Comparison of ENCODE assay signal across 19 cellular contexts in the genomic region with DNA sequence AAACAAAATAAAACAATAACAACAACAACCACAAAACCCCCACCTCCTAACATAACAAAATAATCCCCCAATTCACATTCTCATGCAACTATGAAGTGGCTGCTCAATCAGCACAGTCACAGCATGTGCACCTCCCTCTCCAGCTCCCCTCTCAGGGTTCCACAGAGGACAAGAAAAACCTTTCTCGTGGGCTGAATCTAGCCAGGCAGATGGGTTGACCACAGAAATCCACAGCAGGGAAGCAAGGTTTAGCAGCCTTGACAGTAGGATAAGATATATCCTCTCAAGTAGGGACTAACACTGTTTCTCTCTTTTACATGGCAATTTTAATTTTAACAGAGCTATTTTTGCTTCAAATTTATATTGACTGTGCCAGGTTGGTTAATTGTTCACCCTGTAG.
DNase-seq lines count a peak whose midpoint lies in the region; ATAC-seq, FAIRE-seq and TF ChIP-seq lines count a peak whose summit lies in the region.
"Had no signal": no experiment of that assay in that cellular context is flagged by ENCODE, and none has a peak within 500 bp of the region (broad histone marks: within the 10 kb centered on the region; RNA-seq: fewer than 3 reads in every experiment).

No MANE protein-coding gene starts in this region.

- no peak for FAIRE-seq in astrocyte (lab: Jason Lieb, UNC)

- H3K36me3 Mint-ChIP-seq in astrocyte (ENCODE audit: low read depth, unreplicated experiment): no peaks in the 10 kb centered on the region

- H3K18ac ChIP-seq in IMR-90 (ENCODE audit: low read depth, low read length): peak overlapping the region; percentile 81; the same call in 1 of the 2 replicates

- peak overlapping the region; percentile 73; the same call in 2 of the 3 replicates for H2BK15ac ChIP-seq in IMR-90 (ENCODE audit: low read depth, low read length)

- intact Hi-C loops in IMR-90 (cut with micrococcal nuclease): loop anchor here (2.0 to 10.0 kb wide), 2 partner anchors 77 to 191 kb away; no protein-coding TSS in a partner anchor

- H3K79me2 ChIP-seq in DND-41 (ENCODE audit: insufficient read depth, low read length): no peaks in the 10 kb centered on the region
- H3K79me2 ChIP-seq in astrocyte (ENCODE audit: insufficient read depth, low read length): no peaks in the 10 kb centered on the region

- H3K27me3 ChIP-seq in DND-41 (ENCODE audit: insufficient read depth, low read length, poor library complexity) (no peaks in the 10 kb centered on the region), IMR-90 (ENCODE audit: control insufficient read depth, insufficient read depth, low read length) (no peaks in the 10 kb centered on the region), astrocyte (ENCODE audit: insufficient read depth, low read length) (no peaks in the 10 kb centered on the region)
- H3K27me3 ChIP-seq: MG63 had no signal

- H4K5ac ChIP-seq in IMR-90 (ENCODE audit: low read depth, low read length): peak overlapping the region; percentile 86; the same call in 1 of the 2 replicates

- in situ Hi-C loops in IMR-90 (cut with MboI; ENCODE audit: low sequenced_read_pairs): no loop called here

- H3K36me3 ChIP-seq in DND-41 (ENCODE audit: insufficient read depth, low read length) (peaks cover 3% of the 10 kb centered on the region; the same call in 1 of the 2 replicates), IMR-90 (ENCODE audit: control insufficient read depth, insufficient read depth, low read length) (no peaks in the 10 kb centered on the region), astrocyte (ENCODE audit: insufficient read depth, low read length) (no peaks in the 10 kb centered on the region)
- H3K36me3 ChIP-seq: MG63 had no signal

- H3K9me1 ChIP-seq in IMR-90 (ENCODE audit: insufficient read depth, low read length): peaks cover 4% of the 10 kb centered on the region; the same call in 1 of the 2 replicates

- H2AK9ac ChIP-seq in IMR-90 (replicated peaks; ENCODE audit: low read depth, low read length, poor library complexity): no peak overlapping the region

- peaks cover 0 to 5% of the 10 kb centered on the region in 2 experiments; a peak in 1 of 4 replicates for H3K79me1 ChIP-seq in IMR-90 (ENCODE audit: low read depth in 1 of 2, low read length in 2 of 2)

- H3K4me1 ChIP-seq in DND-41 (ENCODE audit: insufficient read depth, low read length) (no peaks in the 10 kb centered on the region), IMR-90 (ENCODE audit: control insufficient read depth, insufficient read depth, low read length) (peaks cover 12% of the 10 kb centered on the region), astrocyte (ENCODE audit: insufficient read depth, low read length) (peaks cover 25% of the 10 kb centered on the region)

- H4K8ac ChIP-seq in IMR-90 (ENCODE audit: low read depth in 2 of 2, low read length in 2 of 2): no peak overlapping the region

- H3K9me3 ChIP-seq in DND-41 (ENCODE audit: insufficient read depth, low read length, severe bottlenecking): no peaks in the 10 kb centered on the region
- no peaks in the 10 kb centered on the region for H3K9me3 ChIP-seq in IMR-90 (ENCODE audit: control insufficient read depth, insufficient read depth, low read length)
- H3K9me3 ChIP-seq in astrocyte (ENCODE audit: insufficient read depth, low read depth, low read length): no peaks in the 10 kb centered on the region
- H3K9me3 ChIP-seq: MG63 had no signal

- H3K9me3 Mint-ChIP-seq in astrocyte (ENCODE audit: unreplicated experiment): no peaks in the 10 kb centered on the region

- peak overlapping the region; percentile 38 for H2BK5ac ChIP-seq in IMR-90 (ENCODE audit: low read depth, low read length, poor library complexity, severe bottlenecking)

- CTCF ChIA-PET in IMR-90 (lab: Yijun Ruan, JAX): no interaction called here

- H3K56ac ChIP-seq in IMR-90 (ENCODE audit: extremely low read depth, insufficient read depth, low read length): no peak overlapping the region

- H2AFZ ChIP-seq in DND-41 (ENCODE audit: low read depth, low read length) (no peak overlapping the region), IMR-90 (replicated peaks; ENCODE audit: low read length, poor library complexity) (no peak overlapping the region), astrocyte (ENCODE audit: low read depth, low read length) (no peak overlapping the region)

- H3K9ac ChIP-seq in DND-41 (ENCODE audit: low read depth, low read length): no peak overlapping the region
- no peak overlapping the region for H3K9ac ChIP-seq in IMR-90 (ENCODE audit: low read depth, low read length)
- H3K9ac ChIP-seq in astrocyte (ENCODE audit: low read length): peak overlapping the region; percentile 17

- H2BK120ac ChIP-seq in IMR-90 (ENCODE audit: low read depth, low read length): no peak overlapping the region; the same call in 1 of the 2 replicates

- no peaks in the 10 kb centered on the region for H3K27me3 Mint-ChIP-seq in astrocyte (ENCODE audit: low read depth, unreplicated experiment)
- H3K27me3 Mint-ChIP-seq: CD4-positive, CD25-positive, alpha-beta regulatory T cell had no signal

- no peak overlapping the region for H3K4me2 ChIP-seq in DND-41 (ENCODE audit: insufficient read depth, low read length)
- H3K4me2 ChIP-seq in IMR-90 (ENCODE audit: low read depth, low read length): no peak overlapping the region
- H3K4me2 ChIP-seq in astrocyte (ENCODE audit: low read length): no peak overlapping the region

- H4K20me1 ChIP-seq in DND-41 (ENCODE audit: insufficient read depth, low read length): no peaks in the 10 kb centered on the region
- H4K20me1 ChIP-seq in IMR-90 (ENCODE audit: insufficient read depth, low read length): no peaks in the 10 kb centered on the region
- H4K20me1 ChIP-seq in astrocyte (ENCODE audit: insufficient read depth, low read length): no peaks in the 10 kb centered on the region

- no peak for TF ChIP-seq RAD21 in IMR-90 (IDR thresholded peaks at IDR 0.05; ENCODE audit: low read length)

- POLR2A ChIA-PET in IMR-90 (lab: Charles Lee; ENCODE audit: unreplicated experiment): no interaction called here

- H3K4me3 Mint-ChIP-seq in astrocyte (ENCODE audit: unreplicated experiment): no peak overlapping the region
- H3K4me3 Mint-ChIP-seq: CD4-positive, CD25-positive, alpha-beta regulatory T cell had no signal

- H3K14ac ChIP-seq in IMR-90 (replicated peaks; ENCODE audit: low read depth, low read length): no peak overlapping the region

- peak overlapping the region; percentile 75 for H4K91ac ChIP-seq in IMR-90 (ENCODE audit: insufficient read depth, low read depth, low read length)

- ATAC-seq in DND-41 (ENCODE audit: insufficient read depth, low read depth) (peak; percentile 68), IMR-90 (ENCODE audit: low read depth) (no peak)
- ATAC-seq: Panc1 had no signal

- TF ChIP-seq POLR2A in IMR-90 (IDR thresholded peaks at IDR 0.05; ENCODE audit: low read depth, low read length): no peak

- DNase-seq in DND-41: peak; percentile 9
- DNase-seq in IMR-90: no peak
- DNase-seq in astrocyte (ENCODE audit: low read depth): peak; percentile 59
- peak; percentile 72 for DNase-seq in myocyte (ENCODE audit: low read depth)
- DNase-seq in inferior parietal cortex (ENCODE audit: extremely low spot score): no peak
- DNase-seq in NCI-H446 treated with DMSO at 0.1 percent for 48 hours (lab: John Stamatoyannopoulos, UW): no peak
- DNase-seq in NCI-H510A treated with DMSO at 0.1 percent for 48 hours (lab: John Stamatoyannopoulos, UW): no peak
- DNase-seq: CD4-positive, CD25-positive, alpha-beta regulatory T cell; HCEC 1CT; Kasumi-1; MG63; NCI-H1417; NCI-H1694 treated with DMSO at 0.1 percent for 48 hours; NCI-H2081 treated with DMSO at 0.1 percent for 48 hours; NCI-H2171 treated with DMSO at 0.1 percent for 48 hours; NCI-H446; NK-92 treated with Interleukin-12 subunit alpha and Interleukin-12 subunit beta, amount 100 ng/mL, for 24 hours; Right ventricle myocardium superior had no signal

- H2AK5ac ChIP-seq in IMR-90 (ENCODE audit: low read depth, low read length): no peak overlapping the region

- peak overlapping the region; percentile 95 for H3K27ac Mint-ChIP-seq in astrocyte (ENCODE audit: unreplicated experiment)

- dilution Hi-C loops in IMR-90 (cut with HindIII; ENCODE audit: low sequenced_read_pairs, unreplicated experiment): no loop called here

- H2BK20ac ChIP-seq in IMR-90 (ENCODE audit: low read depth, low read length): peak overlapping the region; percentile 65

- no peak overlapping the region for H3K27ac ChIP-seq in DND-41 (ENCODE audit: low read length)
- no peak overlapping the region for H3K27ac ChIP-seq in IMR-90 (ENCODE audit: insufficient read depth, low read length)
- peak overlapping the region; percentile 94 for H3K27ac ChIP-seq in astrocyte (ENCODE audit: low read depth, low read length)

- peaks cover 25% of the 10 kb centered on the region for H3K4me1 Mint-ChIP-seq in astrocyte (ENCODE audit: low read depth, unreplicated experiment)

- no peak overlapping the region for H3K23ac ChIP-seq in IMR-90 (ENCODE audit: low read depth, low read length)

- H3K4ac ChIP-seq in IMR-90 (ENCODE audit: low read depth, low read length): 0 out of 2 replicates have a peak overlapping the region, but pooled peaks have one; percentile 19

- WGBS in IMR-90 (ENCODE audit: extremely low coverage in 2 of 2, insufficient read length in 1 of 2), 2 experiments: no CpG with 5 or more reads among the region's 1 CpG

- no peak for TF ChIP-seq CTCF in DND-41 (IDR thresholded peaks at IDR 0.05; ENCODE audit: borderline replicate concordance, extremely low read depth, low read length, poor library complexity, severe bottlenecking)
- no peak for TF ChIP-seq CTCF in IMR-90 (conservative IDR thresholded peaks at IDR 0.05; ENCODE audit: low read depth, low read length)
- TF ChIP-seq CTCF in astrocyte (IDR thresholded peaks at IDR 0.05; ENCODE audit: insufficient read depth, low read depth, low read length): no peak

- no TSS peak for BruUV-seq in IMR-90 (replicated peaks; lab: Mats Ljungman, UMichigan)

- no peak overlapping the region for H3K4me3 ChIP-seq in DND-41 (ENCODE audit: low read depth in 1 of 2, low read length in 2 of 2)
- no peak overlapping the region for H3K4me3 ChIP-seq in IMR-90 (ENCODE audit: insufficient read depth, low read depth, low read length)
- H3K4me3 ChIP-seq in astrocyte (ENCODE audit: insufficient read depth, low read depth, low read length): no peak overlapping the region
- H3K4me3 ChIP-seq: MG63 had no signal

TF ChIP-seq in IMR-90, 13 proteins besides CTCF, POLR2A, EP300 and RAD21:
- TF ChIP-seq, protein P1, sequence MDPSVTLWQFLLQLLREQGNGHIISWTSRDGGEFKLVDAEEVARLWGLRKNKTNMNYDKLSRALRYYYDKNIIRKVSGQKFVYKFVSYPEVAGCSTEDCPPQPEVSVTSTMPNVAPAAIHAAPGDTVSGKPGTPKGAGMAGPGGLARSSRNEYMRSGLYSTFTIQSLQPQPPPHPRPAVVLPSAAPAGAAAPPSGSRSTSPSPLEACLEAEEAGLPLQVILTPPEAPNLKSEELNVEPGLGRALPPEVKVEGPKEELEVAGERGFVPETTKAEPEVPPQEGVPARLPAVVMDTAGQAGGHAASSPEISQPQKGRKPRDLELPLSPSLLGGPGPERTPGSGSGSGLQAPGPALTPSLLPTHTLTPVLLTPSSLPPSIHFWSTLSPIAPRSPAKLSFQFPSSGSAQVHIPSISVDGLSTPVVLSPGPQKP (IDR thresholded peaks at IDR 0.05; ENCODE audit: borderline replicate concordance, low read depth, low read length): no peak

Comparison
In these comparisons a context has a peak if more than half of its experiments do, and no peak if none do; other contexts are left out.
1. DNase-seq: peak in DND-41 (single experiment), astrocyte (single experiment) and myocyte (single experiment); none in IMR-90 (single experiment), inferior parietal cortex (single experiment), NCI-H446 treated with DMSO at 0.1 percent for 48 hours (single experiment) and NCI-H510A treated with DMSO at 0.1 percent for 48 hours (single experiment).